In the genomic region with DNA sequence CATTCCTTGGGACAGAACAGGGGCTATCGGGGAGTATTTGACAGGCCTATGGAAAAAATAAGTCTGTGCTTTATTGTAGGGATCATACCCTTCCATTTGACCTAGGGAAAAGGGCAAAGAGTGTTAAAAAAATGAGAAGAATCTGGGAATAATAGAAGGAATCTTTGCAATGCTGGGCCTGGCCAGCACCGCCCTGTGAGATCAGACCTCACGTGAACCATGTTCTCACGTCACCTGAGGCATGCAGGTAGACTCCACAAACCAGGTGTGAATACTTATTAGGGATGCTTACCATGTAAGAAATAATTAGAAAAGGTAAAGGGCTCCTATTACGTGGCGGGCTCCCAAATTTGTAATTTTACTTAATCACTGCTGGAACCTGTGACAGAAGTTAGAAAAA, we compare ENCODE assay signal across 1 cellular context.
TF ChIP-seq lines count a peak whose summit lies in the region.

No MANE protein-coding gene starts in this region.

TF ChIP-seq in GM23338, 12 proteins besides CTCF, POLR2A, EP300 and RAD21 (continued from another document):
- TF ChIP-seq, protein P1, sequence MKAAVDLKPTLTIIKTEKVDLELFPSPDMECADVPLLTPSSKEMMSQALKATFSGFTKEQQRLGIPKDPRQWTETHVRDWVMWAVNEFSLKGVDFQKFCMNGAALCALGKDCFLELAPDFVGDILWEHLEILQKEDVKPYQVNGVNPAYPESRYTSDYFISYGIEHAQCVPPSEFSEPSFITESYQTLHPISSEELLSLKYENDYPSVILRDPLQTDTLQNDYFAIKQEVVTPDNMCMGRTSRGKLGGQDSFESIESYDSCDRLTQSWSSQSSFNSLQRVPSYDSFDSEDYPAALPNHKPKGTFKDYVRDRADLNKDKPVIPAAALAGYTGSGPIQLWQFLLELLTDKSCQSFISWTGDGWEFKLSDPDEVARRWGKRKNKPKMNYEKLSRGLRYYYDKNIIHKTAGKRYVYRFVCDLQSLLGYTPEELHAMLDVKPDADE (IDR thresholded peaks at IDR 0.05): no peak
- TF ChIP-seq, protein P2, sequence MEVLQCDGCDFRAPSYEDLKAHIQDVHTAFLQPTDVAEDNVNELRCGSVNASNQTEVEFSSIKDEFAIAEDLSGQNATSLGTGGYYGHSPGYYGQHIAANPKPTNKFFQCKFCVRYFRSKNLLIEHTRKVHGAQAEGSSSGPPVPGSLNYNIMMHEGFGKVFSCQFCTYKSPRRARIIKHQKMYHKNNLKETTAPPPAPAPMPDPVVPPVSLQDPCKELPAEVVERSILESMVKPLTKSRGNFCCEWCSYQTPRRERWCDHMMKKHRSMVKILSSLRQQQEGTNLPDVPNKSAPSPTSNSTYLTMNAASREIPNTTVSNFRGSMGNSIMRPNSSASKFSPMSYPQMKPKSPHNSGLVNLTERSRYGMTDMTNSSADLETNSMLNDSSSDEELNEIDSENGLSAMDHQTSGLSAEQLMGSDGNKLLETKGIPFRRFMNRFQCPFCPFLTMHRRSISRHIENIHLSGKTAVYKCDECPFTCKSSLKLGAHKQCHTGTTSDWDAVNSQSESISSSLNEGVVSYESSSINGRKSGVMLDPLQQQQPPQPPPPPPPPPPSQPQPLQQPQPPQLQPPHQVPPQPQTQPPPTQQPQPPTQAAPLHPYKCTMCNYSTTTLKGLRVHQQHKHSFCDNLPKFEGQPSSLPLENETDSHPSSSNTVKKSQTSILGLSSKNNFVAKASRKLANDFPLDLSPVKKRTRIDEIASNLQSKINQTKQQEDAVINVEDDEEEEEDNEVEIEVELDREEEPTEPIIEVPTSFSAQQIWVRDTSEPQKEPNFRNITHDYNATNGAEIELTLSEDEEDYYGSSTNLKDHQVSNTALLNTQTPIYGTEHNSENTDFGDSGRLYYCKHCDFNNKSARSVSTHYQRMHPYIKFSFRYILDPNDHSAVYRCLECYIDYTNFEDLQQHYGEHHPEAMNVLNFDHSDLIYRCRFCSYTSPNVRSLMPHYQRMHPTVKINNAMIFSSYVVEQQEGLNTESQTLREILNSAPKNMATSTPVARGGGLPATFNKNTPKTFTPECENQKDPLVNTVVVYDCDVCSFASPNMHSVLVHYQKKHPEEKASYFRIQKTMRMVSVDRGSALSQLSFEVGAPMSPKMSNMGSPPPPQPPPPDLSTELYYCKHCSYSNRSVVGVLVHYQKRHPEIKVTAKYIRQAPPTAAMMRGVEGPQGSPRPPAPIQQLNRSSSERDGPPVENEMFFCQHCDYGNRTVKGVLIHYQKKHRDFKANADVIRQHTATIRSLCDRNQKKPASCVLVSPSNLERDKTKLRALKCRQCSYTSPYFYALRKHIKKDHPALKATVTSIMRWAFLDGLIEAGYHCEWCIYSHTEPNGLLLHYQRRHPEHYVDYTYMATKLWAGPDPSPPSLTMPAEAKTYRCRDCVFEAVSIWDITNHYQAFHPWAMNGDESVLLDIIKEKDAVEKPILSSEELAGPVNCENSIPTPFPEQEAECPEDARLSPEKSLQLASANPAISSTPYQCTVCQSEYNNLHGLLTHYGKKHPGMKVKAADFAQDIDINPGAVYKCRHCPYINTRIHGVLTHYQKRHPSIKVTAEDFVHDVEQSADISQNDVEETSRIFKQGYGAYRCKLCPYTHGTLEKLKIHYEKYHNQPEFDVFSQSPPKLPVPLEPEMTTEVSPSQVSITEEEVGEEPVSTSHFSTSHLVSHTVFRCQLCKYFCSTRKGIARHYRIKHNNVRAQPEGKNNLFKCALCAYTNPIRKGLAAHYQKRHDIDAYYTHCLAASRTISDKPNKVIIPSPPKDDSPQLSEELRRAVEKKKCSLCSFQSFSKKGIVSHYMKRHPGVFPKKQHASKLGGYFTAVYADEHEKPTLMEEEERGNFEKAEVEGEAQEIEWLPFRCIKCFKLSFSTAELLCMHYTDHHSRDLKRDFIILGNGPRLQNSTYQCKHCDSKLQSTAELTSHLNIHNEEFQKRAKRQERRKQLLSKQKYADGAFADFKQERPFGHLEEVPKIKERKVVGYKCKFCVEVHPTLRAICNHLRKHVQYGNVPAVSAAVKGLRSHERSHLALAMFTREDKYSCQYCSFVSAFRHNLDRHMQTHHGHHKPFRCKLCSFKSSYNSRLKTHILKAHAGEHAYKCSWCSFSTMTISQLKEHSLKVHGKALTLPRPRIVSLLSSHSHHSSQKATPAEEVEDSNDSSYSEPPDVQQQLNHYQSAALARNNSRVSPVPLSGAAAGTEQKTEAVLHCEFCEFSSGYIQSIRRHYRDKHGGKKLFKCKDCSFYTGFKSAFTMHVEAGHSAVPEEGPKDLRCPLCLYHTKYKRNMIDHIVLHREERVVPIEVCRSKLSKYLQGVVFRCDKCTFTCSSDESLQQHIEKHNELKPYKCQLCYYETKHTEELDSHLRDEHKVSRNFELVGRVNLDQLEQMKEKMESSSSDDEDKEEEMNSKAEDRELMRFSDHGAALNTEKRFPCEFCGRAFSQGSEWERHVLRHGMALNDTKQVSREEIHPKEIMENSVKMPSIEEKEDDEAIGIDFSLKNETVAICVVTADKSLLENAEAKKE (CRISPR knock-in tag; IDR thresholded peaks at IDR 0.05): no peak
- no peak for TF ChIP-seq ZNF114 (CRISPR knock-in tag; IDR thresholded peaks at IDR 0.05)
- no peak for TF ChIP-seq CREB1 (CRISPR knock-in tag; IDR thresholded peaks at IDR 0.05; ENCODE audit: low read depth)
- TF ChIP-seq EZH2 (IDR thresholded peaks at IDR 0.05; ENCODE audit: low read depth, unreplicated experiment): no peak
- TF ChIP-seq POLR2AphosphoS5 (IDR thresholded peaks at IDR 0.05; ENCODE audit: low read depth): no peak
- TF ChIP-seq ZNF331 (CRISPR knock-in tag; IDR thresholded peaks at IDR 0.05; ENCODE audit: low read depth): no peak
- TF ChIP-seq STAT1 (IDR thresholded peaks at IDR 0.05; ENCODE audit: unreplicated experiment): no peak
- TF ChIP-seq EZH2phosphoT487 (IDR thresholded peaks at IDR 0.05; ENCODE audit: unreplicated experiment): no peak
- TF ChIP-seq, protein P3, sequence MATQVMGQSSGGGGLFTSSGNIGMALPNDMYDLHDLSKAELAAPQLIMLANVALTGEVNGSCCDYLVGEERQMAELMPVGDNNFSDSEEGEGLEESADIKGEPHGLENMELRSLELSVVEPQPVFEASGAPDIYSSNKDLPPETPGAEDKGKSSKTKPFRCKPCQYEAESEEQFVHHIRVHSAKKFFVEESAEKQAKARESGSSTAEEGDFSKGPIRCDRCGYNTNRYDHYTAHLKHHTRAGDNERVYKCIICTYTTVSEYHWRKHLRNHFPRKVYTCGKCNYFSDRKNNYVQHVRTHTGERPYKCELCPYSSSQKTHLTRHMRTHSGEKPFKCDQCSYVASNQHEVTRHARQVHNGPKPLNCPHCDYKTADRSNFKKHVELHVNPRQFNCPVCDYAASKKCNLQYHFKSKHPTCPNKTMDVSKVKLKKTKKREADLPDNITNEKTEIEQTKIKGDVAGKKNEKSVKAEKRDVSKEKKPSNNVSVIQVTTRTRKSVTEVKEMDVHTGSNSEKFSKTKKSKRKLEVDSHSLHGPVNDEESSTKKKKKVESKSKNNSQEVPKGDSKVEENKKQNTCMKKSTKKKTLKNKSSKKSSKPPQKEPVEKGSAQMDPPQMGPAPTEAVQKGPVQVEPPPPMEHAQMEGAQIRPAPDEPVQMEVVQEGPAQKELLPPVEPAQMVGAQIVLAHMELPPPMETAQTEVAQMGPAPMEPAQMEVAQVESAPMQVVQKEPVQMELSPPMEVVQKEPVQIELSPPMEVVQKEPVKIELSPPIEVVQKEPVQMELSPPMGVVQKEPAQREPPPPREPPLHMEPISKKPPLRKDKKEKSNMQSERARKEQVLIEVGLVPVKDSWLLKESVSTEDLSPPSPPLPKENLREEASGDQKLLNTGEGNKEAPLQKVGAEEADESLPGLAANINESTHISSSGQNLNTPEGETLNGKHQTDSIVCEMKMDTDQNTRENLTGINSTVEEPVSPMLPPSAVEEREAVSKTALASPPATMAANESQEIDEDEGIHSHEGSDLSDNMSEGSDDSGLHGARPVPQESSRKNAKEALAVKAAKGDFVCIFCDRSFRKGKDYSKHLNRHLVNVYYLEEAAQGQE (IDR thresholded peaks at IDR 0.05; ENCODE audit: unreplicated experiment): no peak
